In genomic region chr12:95646781-95647184, GRCh38 we compare ENCODE assay signal across 17 cellular contexts.
DNase-seq lines count a peak whose midpoint lies in the region; ATAC-seq and TF ChIP-seq lines count a peak whose summit lies in the region.
"Had no signal": no experiment of that assay in that cellular context is flagged by ENCODE, and none has a peak within 500 bp of the region (broad histone marks: within the 10 kb centered on the region; RNA-seq: fewer than 3 reads in every experiment).

No MANE protein-coding gene starts in this region.

- H3K4me1 Mint-ChIP-seq in mesothelial cell of epicardium: peaks cover 33% of the 10 kb centered on the region
- H3K4me1 Mint-ChIP-seq in activated CD8-positive, alpha-beta T cell treated with anti-CD3 and anti-CD28 coated beads for 36 hours (ENCODE audit: low read depth): no peaks in the 10 kb centered on the region
- no peaks in the 10 kb centered on the region for H3K4me1 Mint-ChIP-seq in activated T-cell treated with anti-CD3 and anti-CD28 coated beads, Interleukin-2, amount 50 U/mL, for 24 hours (ENCODE audit: low read depth)
- H3K4me1 Mint-ChIP-seq in activated naive CD4-positive, alpha-beta T cell treated with anti-CD3 and anti-CD28 coated beads, Interleukin-2, amount 10 ng/mL, durations not matched to agents 7 days and 5 days: no peaks in the 10 kb centered on the region

- no peaks in the 10 kb centered on the region for H3K27me3 ChIP-seq in ectodermal cell (ENCODE audit: control insufficient read depth, insufficient read depth, low read length, poor library complexity, severe bottlenecking)
- H3K27me3 ChIP-seq: esophagus squamous epithelium had no signal

- no peak overlapping the region for H3K4me3 ChIP-seq in ectodermal cell (ENCODE audit: insufficient read depth, low read depth, low read length)
- H3K4me3 ChIP-seq: esophagus squamous epithelium had no signal

- H3K27ac ChIP-seq in ectodermal cell (ENCODE audit: insufficient read depth, low read depth, low read length, poor library complexity, severe bottlenecking): peak overlapping the region; percentile 56

- POLR2A ChIA-PET in activated CD8-positive, alpha-beta T cell treated with anti-CD3 and anti-CD28 coated beads for 36 hours (lab: Charles Lee): no interaction called here
- POLR2A ChIA-PET in HEK293T (lab: Yijun Ruan, JAX): no interaction called here

- ATAC-seq in activated CD8-positive, alpha-beta T cell treated with anti-CD3 and anti-CD28 coated beads for 36 hours: no peak
- ATAC-seq: left ventricle myocardium superior, SK-N-SH treated with all-trans-retinoic acid at 6 μM for 48 hours had no signal

- peak overlapping the region; percentile 96 for H3K27ac Mint-ChIP-seq in mesothelial cell of epicardium
- no peak overlapping the region for H3K27ac Mint-ChIP-seq in activated CD8-positive, alpha-beta T cell treated with anti-CD3 and anti-CD28 coated beads for 36 hours
- no peak overlapping the region for H3K27ac Mint-ChIP-seq in activated T-cell treated with anti-CD3 and anti-CD28 coated beads, Interleukin-2, amount 50 U/mL, for 24 hours
- no peak overlapping the region for H3K27ac Mint-ChIP-seq in activated naive CD4-positive, alpha-beta T cell treated with anti-CD3 and anti-CD28 coated beads, Interleukin-2, amount 10 ng/mL, durations not matched to agents 7 days and 5 days

- H3K36me3 ChIP-seq in ectodermal cell (ENCODE audit: control insufficient read depth, insufficient read depth, low read length): no peaks in the 10 kb centered on the region
- H3K36me3 ChIP-seq: esophagus squamous epithelium had no signal

- WGBS in ectodermal cell, 2 experiments: 68 to 70% methylated on average over 5 of the region's 5 CpGs

- CTCF ChIA-PET in activated CD8-positive, alpha-beta T cell treated with anti-CD3 and anti-CD28 coated beads for 36 hours (lab: Charles Lee): no interaction called here
- CTCF ChIA-PET in HEK293T (lab: Yijun Ruan, JAX): interaction anchor here (0.5 kb wide), 1 partner anchor 28 kb away, joined by 3 read pairs; no protein-coding TSS in a partner anchor
- CTCF ChIA-PET in activated naive CD4-positive, alpha-beta T cell treated with anti-CD3 and anti-CD28 coated beads, Interleukin-2, amount 10 ng/mL, durations not matched to agents 7 days and 5 days (lab: Charles Lee): no interaction called here

- H3K9me3 ChIP-seq in ectodermal cell (ENCODE audit: control insufficient read depth, low read length): no peaks in the 10 kb centered on the region
- H3K9me3 ChIP-seq: esophagus squamous epithelium had no signal

- DNase-seq in A172 (ENCODE audit: low spot score) (peak; percentile 69), HCEC 1CT (peak; percentile 5), mesothelial cell of epicardium (ENCODE audit: low spot score in 2 of 2, unreplicated experiment in 2 of 2) (peak in 1 of 2 experiments; percentile 42), HEK293T (ENCODE audit: extremely low spot score) (no peak)
- no peak for DNase-seq in activated CD8-positive, alpha-beta T cell treated with anti-CD3 and anti-CD28 coated beads for 36 hours
- DNase-seq in activated T-cell treated with anti-CD3 and anti-CD28 coated beads, Interleukin-2, amount 50 U/mL, for 24 hours: no peak
- DNase-seq in activated naive CD4-positive, alpha-beta T cell treated with anti-CD3 and anti-CD28 coated beads, Interleukin-2, amount 10 ng/mL, durations not matched to agents 7 days and 5 days: no peak
- DNase-seq: ACHN; activated CD4-positive, CD25-positive, alpha-beta regulatory T cell; activated T-cell treated with anti-CD3 and anti-CD28 coated beads, Interleukin-2, amount 50 U/mL, for 1 hour; esophagus squamous epithelium; left ventricle myocardium superior; NK-92 treated with Interleukin-12 subunit alpha and Interleukin-12 subunit beta, amount 100 ng/mL, for 24 hours; posterior cingulate gyrus had no signal

- H3K4me1 ChIP-seq in ectodermal cell (ENCODE audit: control insufficient read depth, insufficient read depth, low read length): peaks cover 8% of the 10 kb centered on the region

- intact Hi-C loops in activated CD8-positive, alpha-beta T cell treated with anti-CD3 and anti-CD28 coated beads for 36 hours (cut with micrococcal nuclease): no loop called here

- no peaks in the 10 kb centered on the region for H3K36me3 Mint-ChIP-seq in mesothelial cell of epicardium
- no peaks in the 10 kb centered on the region for H3K36me3 Mint-ChIP-seq in activated CD8-positive, alpha-beta T cell treated with anti-CD3 and anti-CD28 coated beads for 36 hours (ENCODE audit: low read depth)
- H3K36me3 Mint-ChIP-seq in activated T-cell treated with anti-CD3 and anti-CD28 coated beads, Interleukin-2, amount 50 U/mL, for 24 hours (ENCODE audit: low read depth): no peaks in the 10 kb centered on the region
- H3K36me3 Mint-ChIP-seq in activated naive CD4-positive, alpha-beta T cell treated with anti-CD3 and anti-CD28 coated beads, Interleukin-2, amount 10 ng/mL, durations not matched to agents 7 days and 5 days: no peaks in the 10 kb centered on the region
- H3K36me3 Mint-ChIP-seq: brain had no signal

- H3K27me3 Mint-ChIP-seq in mesothelial cell of epicardium (ENCODE audit: low read depth): no peaks in the 10 kb centered on the region
- no peaks in the 10 kb centered on the region for H3K27me3 Mint-ChIP-seq in activated CD8-positive, alpha-beta T cell treated with anti-CD3 and anti-CD28 coated beads for 36 hours
- peaks cover 20% of the 10 kb centered on the region for H3K27me3 Mint-ChIP-seq in activated T-cell treated with anti-CD3 and anti-CD28 coated beads, Interleukin-2, amount 50 U/mL, for 24 hours
- peaks cover 4% of the 10 kb centered on the region for H3K27me3 Mint-ChIP-seq in activated naive CD4-positive, alpha-beta T cell treated with anti-CD3 and anti-CD28 coated beads, Interleukin-2, amount 10 ng/mL, durations not matched to agents 7 days and 5 days

- no peaks in the 10 kb centered on the region for H3K9me3 Mint-ChIP-seq in mesothelial cell of epicardium
- no peaks in the 10 kb centered on the region for H3K9me3 Mint-ChIP-seq in activated CD8-positive, alpha-beta T cell treated with anti-CD3 and anti-CD28 coated beads for 36 hours
- H3K9me3 Mint-ChIP-seq in activated T-cell treated with anti-CD3 and anti-CD28 coated beads, Interleukin-2, amount 50 U/mL, for 24 hours: no peaks in the 10 kb centered on the region
- no peaks in the 10 kb centered on the region for H3K9me3 Mint-ChIP-seq in activated naive CD4-positive, alpha-beta T cell treated with anti-CD3 and anti-CD28 coated beads, Interleukin-2, amount 10 ng/mL, durations not matched to agents 7 days and 5 days

- TF ChIP-seq CTCF in mesothelial cell of epicardium (IDR thresholded peaks at IDR 0.05; ENCODE audit: unreplicated experiment): no peak
- no peak for TF ChIP-seq CTCF in activated CD8-positive, alpha-beta T cell treated with anti-CD3 and anti-CD28 coated beads for 36 hours (IDR thresholded peaks at IDR 0.05)

- H3K4me3 Mint-ChIP-seq in mesothelial cell of epicardium: peak overlapping the region; percentile 44
- H3K4me3 Mint-ChIP-seq in activated CD8-positive, alpha-beta T cell treated with anti-CD3 and anti-CD28 coated beads for 36 hours: no peak overlapping the region
- H3K4me3 Mint-ChIP-seq in activated T-cell treated with anti-CD3 and anti-CD28 coated beads, Interleukin-2, amount 50 U/mL, for 24 hours: no peak overlapping the region
- no peak overlapping the region for H3K4me3 Mint-ChIP-seq in activated naive CD4-positive, alpha-beta T cell treated with anti-CD3 and anti-CD28 coated beads, Interleukin-2, amount 10 ng/mL, durations not matched to agents 7 days and 5 days

TF ChIP-seq in HEK293T, 16 proteins besides CTCF, POLR2A, EP300 and RAD21:
- TF ChIP-seq FOXM1 (IDR thresholded peaks at IDR 0.05; ENCODE audit: borderline replicate concordance): no peak
- TF ChIP-seq ELF4 (IDR thresholded peaks at IDR 0.05): no peak
- no peak for TF ChIP-seq SUZ12 (IDR thresholded peaks at IDR 0.05)
- no peak for TF ChIP-seq CTBP1 (IDR thresholded peaks at IDR 0.05; ENCODE audit: borderline replicate concordance)
- TF ChIP-seq LEF1 (IDR thresholded peaks at IDR 0.05; ENCODE audit: borderline replicate concordance): no peak
- no peak for TF ChIP-seq ARNT (IDR thresholded peaks at IDR 0.05)
- no peak for TF ChIP-seq FOXA1 (IDR thresholded peaks at IDR 0.05)
- no peak for TF ChIP-seq PKNOX1 (IDR thresholded peaks at IDR 0.05)
- no peak for TF ChIP-seq HDGF (IDR thresholded peaks at IDR 0.05; ENCODE audit: borderline replicate concordance)
- no peak for TF ChIP-seq ZNF384 (IDR thresholded peaks at IDR 0.05)

Comparison
In these comparisons a context has a peak if more than half of its experiments do, and no peak if none do; other contexts are left out.
1. DNase-seq: peak in A172 (single experiment) and HCEC 1CT (single experiment); none in activated CD8-positive, alpha-beta T cell treated with anti-CD3 and anti-CD28 coated beads for 36 hours (single experiment), HEK293T (single experiment), activated T-cell treated with anti-CD3 and anti-CD28 coated beads, Interleukin-2, amount 50 U/mL, for 24 hours (single experiment) and activated naive CD4-positive, alpha-beta T cell treated with anti-CD3 and anti-CD28 coated beads, Interleukin-2, amount 10 ng/mL, durations not matched to agents 7 days and 5 days (single experiment).